ENCODE assay signal across 9 cellular contexts in the genomic region with DNA sequence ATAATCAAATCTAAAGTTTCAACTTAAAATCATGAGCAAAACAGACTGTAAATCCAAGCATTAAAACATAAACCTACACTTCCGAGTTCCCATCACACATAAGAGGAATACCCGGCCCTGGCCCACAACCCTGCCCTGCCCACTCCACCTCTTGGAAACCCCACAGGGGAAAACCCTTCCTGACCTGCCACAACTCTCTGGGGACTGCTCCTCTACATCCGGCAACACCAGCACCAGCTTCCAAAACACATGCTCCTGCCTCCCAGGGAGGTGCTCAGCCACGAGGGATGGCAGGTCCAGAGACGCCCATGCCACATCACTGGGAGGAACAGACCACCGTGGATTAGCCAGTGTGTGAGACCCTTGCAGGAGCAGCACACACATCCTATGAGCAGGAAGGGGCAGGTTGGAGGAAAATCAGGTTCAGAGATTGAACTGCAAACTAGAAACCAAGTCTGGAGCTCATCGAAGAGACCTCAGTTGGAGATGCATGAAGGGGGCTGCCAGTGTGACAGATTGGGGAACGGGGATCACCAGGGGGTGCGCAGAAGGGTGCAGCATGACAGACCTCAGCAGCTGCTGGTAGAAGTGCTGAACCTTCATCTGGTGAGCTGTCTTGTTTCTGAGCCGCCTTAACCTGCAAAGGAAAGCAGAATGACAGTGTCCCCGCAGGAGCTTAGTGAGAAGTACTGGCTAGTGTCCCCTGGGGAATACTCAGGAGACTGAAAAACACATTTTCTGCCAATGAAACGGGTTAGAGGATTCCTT. TPM values are rescaled to one million over a fixed set of nuclear protein-coding genes. Genes with fewer than 3 reads are reported as not detected.
DNase-seq lines count a peak whose midpoint lies in the region; ATAC-seq and TF ChIP-seq lines count a peak whose summit lies in the region.
"Had no signal": no experiment of that assay in that cellular context is flagged by ENCODE, and none has a peak within 500 bp of the region (broad histone marks: within the 10 kb centered on the region; RNA-seq: fewer than 3 reads in every experiment).

No MANE protein-coding gene starts in this region.

- no peak overlapping the region for H3K9ac ChIP-seq in SK-N-MC (ENCODE audit: insufficient read length)

- no peak for TF ChIP-seq CTCF in GM20000 (IDR thresholded peaks at IDR 0.05; ENCODE audit: extremely low read depth, missing control alignments)

- H3K27ac ChIP-seq in SK-N-MC = peak overlapping the region; percentile 77

- ATAC-seq in naive B cell (ENCODE audit: low read depth in 2 of 2) (peak; percentile 23 to 29), GM21529 (IDR thresholded peaks at IDR 0.05; ENCODE audit: unreplicated experiment) (no peak)

- no peaks in the 10 kb centered on the region for H3K27me3 Mint-ChIP-seq in T-helper 2 cell treated with Interferon-gamma antibody and Interleukin-4, amounts not matched to agents 5 μg/mL and 100 μg/mL, for 36 hours (ENCODE audit: low read depth)
- no peaks in the 10 kb centered on the region for H3K27me3 Mint-ChIP-seq in naive B cell

- no peak overlapping the region for H3K4me3 ChIP-seq in SK-N-MC
- H3K4me3 ChIP-seq: MG63 had no signal

- peaks cover 26% of the 10 kb centered on the region for H3K4me1 Mint-ChIP-seq in T-helper 2 cell treated with Interferon-gamma antibody and Interleukin-4, amounts not matched to agents 5 μg/mL and 100 μg/mL, for 36 hours (ENCODE audit: low read depth)
- peaks cover 29 to 34% (median 33%) of the 10 kb centered on the region in 3 donors for H3K4me1 Mint-ChIP-seq in naive B cell

- peak overlapping the region; percentile 72 for H3K4me3 Mint-ChIP-seq in T-helper 2 cell treated with Interferon-gamma antibody and Interleukin-4, amounts not matched to agents 5 μg/mL and 100 μg/mL, for 36 hours
- H3K4me3 Mint-ChIP-seq in naive B cell = peak overlapping the region in 6 of 8 donors; percentile 44 to 78 (median 56)

- H3K36me3 Mint-ChIP-seq in T-helper 2 cell treated with Interferon-gamma antibody and Interleukin-4, amounts not matched to agents 5 μg/mL and 100 μg/mL, for 36 hours (ENCODE audit: low read depth) = peaks cover 75% of the 10 kb centered on the region
- H3K36me3 Mint-ChIP-seq in naive B cell = peaks cover 23 to 45% of the 10 kb centered on the region in 2 donors

- no peak for DNase-seq in T-helper 2 cell treated with Interferon-gamma antibody and Interleukin-4, amounts not matched to agents 5 μg/mL and 100 μg/mL, for 36 hours (ENCODE audit: low spot score)
- DNase-seq in T-helper 2 cell (no peak), GM20000 (ENCODE audit: low spot score) (peak; percentile 78), SK-N-MC (ENCODE audit: low read depth, low spot score) (no peak), naive B cell (peak; percentile 6), GM03348 (ENCODE audit: low spot score) (no peak)
- no peak for DNase-seq in activated CD8-positive, alpha-beta memory T cell treated with anti-CD3 and anti-CD28 coated beads for 24 hours
- DNase-seq: MG63 had no signal

- H3K36me3 ChIP-seq in SK-N-MC (ENCODE audit: insufficient read depth, low read length) = peaks cover 90% of the 10 kb centered on the region

- no peaks in the 10 kb centered on the region for H3K9me3 Mint-ChIP-seq in T-helper 2 cell treated with Interferon-gamma antibody and Interleukin-4, amounts not matched to agents 5 μg/mL and 100 μg/mL, for 36 hours
- H3K9me3 Mint-ChIP-seq in naive B cell = peaks cover 0 to 7% (median 0%) of the 10 kb centered on the region in 7 donors

- peak overlapping the region; percentile 92 for H3K27ac Mint-ChIP-seq in T-helper 2 cell treated with Interferon-gamma antibody and Interleukin-4, amounts not matched to agents 5 μg/mL and 100 μg/mL, for 36 hours
- peak overlapping the region; percentile 84 to 99 (median 95) for H3K27ac Mint-ChIP-seq in naive B cell

- no peaks in the 10 kb centered on the region for H3K9me3 ChIP-seq in SK-N-MC (ENCODE audit: low read depth, low read length)
- H3K9me3 ChIP-seq: MG63 had no signal

RNA-seq across cellular contexts. Expression of a gene that starts 25.8 kb away (rescaled TPM):
- polyA plus RNA-seq in naive B cell (ENCODE audit: low read depth in 6 of 6) = 10 to 100 TPM in 2 of 6 donors, 1 to 10 TPM in 4; 6.4 to 10.5 (median 8.9) TPM

RNA-seq across cellular contexts. Expression of a gene that starts 31.0 kb away (rescaled TPM):
- 10 to 100 TPM; 16.3 to 57.9 (median 38.9) TPM for polyA plus RNA-seq in naive B cell (ENCODE audit: low read depth in 6 of 6)

RNA-seq across cellular contexts. Expression of a gene that starts 31.8 kb away (rescaled TPM):
- polyA plus RNA-seq in naive B cell (ENCODE audit: low read depth in 6 of 6) = 10 to 100 TPM; 14.1 to 25.5 (median 20.5) TPM

Comparison
In these comparisons a context has a peak if more than half of its experiments do, and no peak if none do; other contexts are left out.
1. DNase-seq: peak in GM20000 (single experiment) and naive B cell (single experiment); none in T-helper 2 cell treated with Interferon-gamma antibody and Interleukin-4, amounts not matched to agents 5 μg/mL and 100 μg/mL, for 36 hours (single experiment), T-helper 2 cell (0 of 5), SK-N-MC (single experiment), activated CD8-positive, alpha-beta memory T cell treated with anti-CD3 and anti-CD28 coated beads for 24 hours (single experiment) and GM03348 (single experiment).